Comparison of ENCODE assay signal across 9 cellular contexts in the genomic region with DNA sequence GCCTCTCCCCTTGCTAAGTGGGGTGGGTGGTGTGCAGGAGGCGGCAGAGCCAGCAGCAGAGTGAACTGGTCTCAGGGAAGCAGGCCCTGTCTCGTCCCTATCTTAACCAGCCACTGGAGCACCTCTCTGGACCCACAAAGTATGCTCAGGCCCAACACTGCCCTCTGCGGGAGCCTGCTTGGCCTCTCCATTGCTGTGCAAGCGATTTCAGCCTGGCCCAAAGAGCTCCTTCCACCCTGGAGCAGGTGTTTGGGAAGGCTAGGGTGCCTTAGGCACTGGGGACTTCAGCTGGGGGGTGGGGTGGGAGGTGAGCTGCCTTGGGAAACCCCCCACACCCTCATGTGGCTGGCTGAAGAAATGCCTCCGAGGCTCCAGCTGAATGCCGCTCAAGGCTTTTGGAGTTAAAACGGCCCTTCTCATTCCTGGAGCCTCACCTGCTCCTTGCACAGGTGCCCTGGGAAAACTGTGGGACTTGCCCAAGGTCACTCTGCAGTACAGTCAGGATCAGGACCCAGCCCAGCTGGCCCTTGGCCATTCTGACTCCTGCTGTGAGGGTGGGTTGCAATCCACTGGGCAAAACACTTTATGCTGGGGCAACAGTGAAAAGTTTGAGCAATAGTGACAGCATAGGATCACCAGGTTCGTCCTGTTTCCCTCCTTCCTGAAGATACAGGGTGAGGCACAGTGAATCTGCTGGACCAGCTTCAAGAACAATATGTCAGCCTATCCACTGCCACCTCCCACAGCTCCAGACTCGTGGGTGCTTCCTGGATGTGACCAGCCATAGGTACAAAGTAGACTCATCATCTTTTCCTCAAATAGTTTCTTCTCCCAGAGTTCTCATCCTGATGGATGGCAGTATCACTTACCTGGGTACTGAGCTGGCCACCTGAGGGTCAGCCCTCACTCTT. TPM values are rescaled to one million over a fixed set of nuclear protein-coding genes. Genes with fewer than 3 reads are reported as not detected.
A peak's percentile ranks its signal among the peaks of the same experiment; 100 is the strongest.
DNase-seq lines count a peak whose midpoint lies in the region; ATAC-seq and TF ChIP-seq lines count a peak whose summit lies in the region.
"Had no signal": no experiment of that assay in that cellular context is flagged by ENCODE, and none has a peak within 500 bp of the region (broad histone marks: within the 10 kb centered on the region; RNA-seq: fewer than 3 reads in every experiment).

No MANE protein-coding gene starts in this region.

- no peak for ATAC-seq in HG02840 (IDR thresholded peaks at IDR 0.05; ENCODE audit: low FRiP score, unreplicated experiment)

- H3K4me1 ChIP-seq in Caco-2 (no peaks in the 10 kb centered on the region), SJCRH30 (no peaks in the 10 kb centered on the region), smooth muscle cell (ENCODE audit: low read depth) (no peaks in the 10 kb centered on the region)

- H3K4me3 ChIP-seq in Caco-2 (ENCODE audit: low read depth, low read length): no peak overlapping the region
- H3K4me3 ChIP-seq in SJCRH30: no peak overlapping the region
- H3K4me3 ChIP-seq in smooth muscle cell: no peak overlapping the region

- H3K27me3 Mint-ChIP-seq in Caco-2 (ENCODE audit: insufficient read depth, unreplicated experiment) (no peaks in the 10 kb centered on the region), HFFc6 (ENCODE audit: insufficient read depth) (peaks cover 5% of the 10 kb centered on the region; the same call in 1 of the 2 replicates)

- POLR2A ChIA-PET in Caco-2 (lab: Charles Lee): interaction anchor here (0.5 to 1.0 kb wide), 2 partner anchors 98 to 119 kb away, joined by 4 to 7 read pairs; no protein-coding TSS in a partner anchor

- TF ChIP-seq CTCF in Caco-2 (IDR thresholded peaks at IDR 0.05; ENCODE audit: insufficient read depth in 1 of 2, low read depth in 1 of 2, low read length in 1 of 2, severe bottlenecking in 1 of 2, unreplicated experiment in 1 of 2) (peak; percentile 63 to 79), HFFc6 (IDR thresholded peaks at IDR 0.05) (peak; percentile 74), smooth muscle cell (IDR thresholded peaks at IDR 0.05; ENCODE audit: borderline replicate concordance, insufficient read depth, poor library complexity, severe bottlenecking) (peak; percentile 27)

- no peaks in the 10 kb centered on the region for H3K79me2 ChIP-seq in smooth muscle cell (ENCODE audit: low read depth)

- H3K36me3 ChIP-seq in Caco-2 (ENCODE audit: control insufficient read depth, insufficient read depth, low read length): no peaks in the 10 kb centered on the region
- H3K36me3 ChIP-seq in SJCRH30: no peaks in the 10 kb centered on the region
- H3K36me3 ChIP-seq in smooth muscle cell (ENCODE audit: low read depth): no peaks in the 10 kb centered on the region

- no TSS peak for BruUV-seq in Caco-2 (replicated peaks; lab: Mats Ljungman, UMichigan)

- CTCF ChIA-PET in Caco-2 (lab: Charles Lee): interaction anchor here (0.5 to 2.4 kb wide), 22 partner anchors 13 to 1143 kb away, joined by 3 to 23 read pairs (median 4); no protein-coding TSS in a partner anchor

- H3K27me3 ChIP-seq in Caco-2 (replicated peaks; ENCODE audit: control insufficient read depth, insufficient read depth, low read length) (no peaks in the 10 kb centered on the region), SJCRH30 (peaks cover 6% of the 10 kb centered on the region), smooth muscle cell (ENCODE audit: low read depth) (no peaks in the 10 kb centered on the region)

- 53% methylated on average over 9 of the region's 9 CpGs for WGBS in smooth muscle cell (ENCODE audit: low lambda C conversion rate)

- DNase-seq in Caco-2 (peak; percentile 78 to 79), HFFc6 (peak; percentile 54), SJCRH30 (peak; percentile 66 to 76), germinal center (ENCODE audit: low spot score) (peak; percentile 59), smooth muscle cell (lab: John Stamatoyannopoulos, UW; ENCODE audit: unreplicated experiment) (no peak), NCI-H1694 (lab: John Stamatoyannopoulos, UW) (no peak), mesenteric fat pad (ENCODE audit: low spot score) (no peak)

- no peak overlapping the region for H3K27ac Mint-ChIP-seq in Caco-2 (ENCODE audit: unreplicated experiment)
- no peak overlapping the region for H3K27ac Mint-ChIP-seq in HFFc6

- H3K9me3 Mint-ChIP-seq in Caco-2 (ENCODE audit: unreplicated experiment) (no peaks in the 10 kb centered on the region), HFFc6 (no peaks in the 10 kb centered on the region)

- H2AFZ ChIP-seq in smooth muscle cell (ENCODE audit: low read depth): no peak overlapping the region

- H3F3A ChIP-seq in smooth muscle cell (ENCODE audit: low read depth): no peaks in the 10 kb centered on the region

- H3K27ac ChIP-seq in SJCRH30: no peak overlapping the region
- H3K27ac ChIP-seq in smooth muscle cell (ENCODE audit: low read depth): no peak overlapping the region

- no peaks in the 10 kb centered on the region for H4K20me1 ChIP-seq in smooth muscle cell (ENCODE audit: low read depth)

- H3K9ac ChIP-seq in smooth muscle cell (ENCODE audit: low read depth): no peak overlapping the region

- no peak overlapping the region for H3K4me3 Mint-ChIP-seq in Caco-2 (ENCODE audit: unreplicated experiment)
- no peak overlapping the region for H3K4me3 Mint-ChIP-seq in HFFc6

- no peak overlapping the region for H3K4me2 ChIP-seq in smooth muscle cell

- H3K36me3 Mint-ChIP-seq in Caco-2 (ENCODE audit: insufficient read depth, unreplicated experiment) (no peaks in the 10 kb centered on the region), HFFc6 (ENCODE audit: low read depth) (no peaks in the 10 kb centered on the region)

- H3K4me1 Mint-ChIP-seq in Caco-2 (ENCODE audit: low read depth, unreplicated experiment) (no peaks in the 10 kb centered on the region), HFFc6 (ENCODE audit: low read depth) (no peaks in the 10 kb centered on the region)

- intact Hi-C loops in Caco-2 (cut with micrococcal nuclease; ENCODE audit: unreplicated experiment): loop anchor here (1.0 kb wide), 1 partner anchor 51 kb away; no protein-coding TSS in a partner anchor

- H3K9me3 ChIP-seq in Caco-2 (no peaks in the 10 kb centered on the region), SJCRH30 (replicated peaks) (no peaks in the 10 kb centered on the region), smooth muscle cell (replicated peaks; ENCODE audit: low read depth) (no peaks in the 10 kb centered on the region)

RNA-seq across cellular contexts. Expression of a gene that starts 5.9 kb away (rescaled TPM):
- total RNA-seq in Caco-2 (2022) (37.6 and 39.2 TPM in 2 replicates), smooth muscle cell (7.6 and 10.1 TPM in 2 replicates), mesenteric fat pad (20.4 TPM)
- 10 to 100 TPM; 24.3 to 26.0 (median 24.5) TPM for total RNA-seq in HFFc6 (2021; fragmentation: NEBNext Ultra II Directional; extraction: Animal tissue kit (Norgen Biotek cat#: 25700))
- total RNA-seq in SJCRH30 (2014; rRNA removed; shearing (Covaris generic)): 40.9 and 41.5 TPM in 2 replicates
- 12.1 and 15.2 TPM in 2 replicates for polyA plus RNA-seq in smooth muscle cell

RNA-seq across cellular contexts. Expression of a gene that starts 8.6 kb away (rescaled TPM):
- total RNA-seq in Caco-2 (2022): not detected in 2 replicates
- total RNA-seq in HFFc6 (2021; fragmentation: NEBNext Ultra II Directional; extraction: Animal tissue kit (Norgen Biotek cat#: 25700)): under 1 TPM in 1 of 6 experiments, not detected in 5; 0.21 TPM
- total RNA-seq in SJCRH30 (2014; rRNA removed; shearing (Covaris generic)): 0.24 and 0.58 TPM in 2 replicates
- not detected in 2 replicates for total RNA-seq in smooth muscle cell
- 0.15 TPM in 1 of 2 replicates, not detected in the other for polyA plus RNA-seq in smooth muscle cell
- total RNA-seq in mesenteric fat pad: not detected
- total RNA-seq: glomerular endothelial cell had no signal

RNA-seq across cellular contexts. Expression of a gene that starts 42.4 kb away (rescaled TPM):
- 33.8 and 37.2 TPM in 2 replicates for total RNA-seq in Caco-2 (2022)
- 10 to 100 TPM in 2 of 6 experiments, 1 to 10 TPM in 4; 7.1 to 13.1 (median 9.4) TPM for total RNA-seq in HFFc6 (2021; fragmentation: NEBNext Ultra II Directional; extraction: Animal tissue kit (Norgen Biotek cat#: 25700))
- 2.4 and 2.5 TPM in 2 replicates for total RNA-seq in SJCRH30 (2014; rRNA removed; shearing (Covaris generic))
- total RNA-seq in smooth muscle cell: 4.9 and 12.2 TPM in 2 replicates
- polyA plus RNA-seq in smooth muscle cell: 20.5 and 25.4 TPM in 2 replicates
- 52.7 TPM for total RNA-seq in mesenteric fat pad

Comparison
In these comparisons a context has a peak if more than half of its experiments do, and no peak if none do; other contexts are left out.
1. DNase-seq: peak in Caco-2 (2 of 2), HFFc6 (single experiment), SJCRH30 (2 of 2) and germinal center (single experiment); none in smooth muscle cell (single experiment), NCI-H1694 (single experiment) and mesenteric fat pad (single experiment).
2. Peak in every context shown above with its lines, with median percentiles within 50 percentile points of each other: CTCF ChIP-seq.